Comparison of ENCODE assay signal across 33 cellular contexts in the genomic region with DNA sequence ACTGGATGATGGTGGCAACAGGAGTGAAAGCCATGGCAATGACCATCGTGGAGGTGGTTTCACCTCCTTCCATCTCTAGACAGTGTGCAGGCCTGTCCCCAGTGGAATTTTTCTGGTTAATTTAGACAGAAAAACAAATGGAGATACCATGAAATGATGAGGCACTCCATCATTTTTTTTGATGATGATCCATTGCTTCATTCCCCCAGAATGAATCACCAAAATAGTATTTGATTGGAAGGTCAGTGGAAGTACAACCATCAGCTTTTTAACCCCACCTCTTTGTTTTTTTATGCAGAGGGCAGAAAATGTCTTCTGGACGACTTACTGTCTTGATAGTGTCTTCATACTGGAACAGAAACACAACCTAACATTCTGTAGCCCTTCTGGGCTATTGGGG. TPM values are rescaled to one million over a fixed set of nuclear protein-coding genes. Genes with fewer than 3 reads are reported as not detected.
DNase-seq lines count a peak whose midpoint lies in the region; ATAC-seq, FAIRE-seq and TF ChIP-seq lines count a peak whose summit lies in the region.
"Had no signal": no experiment of that assay in that cellular context is flagged by ENCODE, and none has a peak within 500 bp of the region (broad histone marks: within the 10 kb centered on the region; RNA-seq: fewer than 3 reads in every experiment).

No MANE protein-coding gene starts in this region.

- CTCF ChIA-PET in A549 (lab: Yijun Ruan, JAX) = interaction anchor here (1.1 to 1.3 kb wide), 3 partner anchors 8 to 429 kb away, joined by 3 to 5 read pairs (median 3); no protein-coding TSS in a partner anchor

- H3K9me3 ChIP-seq in A549 = no peaks in the 10 kb centered on the region
- H3K9me3 ChIP-seq in gastrocnemius medialis = no peaks in the 10 kb centered on the region
- H3K9me3 ChIP-seq: HAP-1, left lung, ovary, testis had no signal

- in situ Hi-C loops in gastrocnemius medialis (cut with MboI; ENCODE audit: low sequenced_read_pairs in 4 of 4) = no loop called here

- TF ChIP-seq CTCF in A549 (IDR thresholded peaks at IDR 0.05) = no peak
- no peak for TF ChIP-seq CTCF in gastrocnemius medialis (IDR thresholded peaks at IDR 0.05 in 4 of 5, conservative IDR thresholded peaks at IDR 0.05 in 1 of 5)

- TF ChIP-seq POLR2A in A549 (IDR thresholded peaks at IDR 0.05; ENCODE audit: low read length) = no peak
- TF ChIP-seq POLR2A in gastrocnemius medialis (IDR thresholded peaks at IDR 0.05) = no peak

- WGBS in A549 (ENCODE audit: missing lambda C conversion rate) = 19% methylated on average over 2 of the region's 2 CpGs

- FAIRE-seq in A549 (lab: Jason Lieb, UNC) = no peak
- FAIRE-seq: A204.1, D721Med, endothelial cell of umbilical vein, GM18507 had no signal

- peak in 1 of 2 experiments; percentile 52; a peak in 3 of 6 replicates for ATAC-seq in A549
- ATAC-seq in SK-N-SH treated with all-trans-retinoic acid at 6 μM for 48 hours = peak; percentile 60
- ATAC-seq in gastrocnemius medialis = no peak
- no peak for ATAC-seq in GM19455 (IDR thresholded peaks at IDR 0.05; ENCODE audit: unreplicated experiment)
- ATAC-seq: left lung had no signal

- TF ChIP-seq EP300 in A549 (IDR thresholded peaks at IDR 0.05) = no peak

- peak; percentile 18 to 35 for DNase-seq in A549 (ENCODE audit: low read depth in 1 of 2, low spot score in 1 of 2)
- DNase-seq in HT1080 (ENCODE audit: low read depth) = peak; percentile 67
- DNase-seq in iris pigment epithelial cell (ENCODE audit: low read depth) = peak; percentile 68
- DNase-seq in gastrocnemius medialis = no peak
- DNase-seq in cerebellum (ENCODE audit: low spot score) = no peak
- no peak for DNase-seq in NCI-H146 treated with DMSO at 0.1 percent for 48 hours (lab: John Stamatoyannopoulos, UW; ENCODE audit: unreplicated experiment)
- DNase-seq: activated CD4-positive, alpha-beta T cell treated with anti-CD3 and anti-CD28 coated beads for 48 hours; AML-193; amniotic stem cell; CD4-positive, CD25-positive, alpha-beta regulatory T cell; DND-41; hypothalamus; immature natural killer cell; left lung; NCI-H1417 treated with DMSO at 0.1 percent for 48 hours; NCI-H2081 treated with DMSO at 0.1 percent for 48 hours; NCI-H345; NCI-H69; ovary; stimulated activated CD4-positive, alpha-beta T cell treated with anti-CD3 and anti-CD28 coated beads, Interleukin-1b, Interleukin-23, amount 100 ng/mL, for 48 hours; stimulated activated CD8-positive, alpha-beta memory T cell treated with anti-CD3 and anti-CD28 coated beads, Interleukin-4, amount 100 ng/mL, for 48 hours; T1000; testis; WERI-Rb-1 had no signal

- H3K36me3 ChIP-seq in gastrocnemius medialis = no peaks in the 10 kb centered on the region
- H3K36me3 ChIP-seq: HAP-1, left lung, ovary, WERI-Rb-1 had no signal

- no peaks in the 10 kb centered on the region for H3K27me3 ChIP-seq in gastrocnemius medialis
- H3K27me3 ChIP-seq: left lung, ovary, testis had no signal

- H3K4me3 ChIP-seq in A549 (no peak overlapping the region), gastrocnemius medialis (no peak overlapping the region)
- H3K4me3 ChIP-seq: HAP-1, left lung, ovary, testis had no signal

- H3K4me1 ChIP-seq in A549 (peaks cover 26% of the 10 kb centered on the region), gastrocnemius medialis (peaks cover 8 to 11% of the 10 kb centered on the region in 2 donors)
- H3K4me1 ChIP-seq: HAP-1 had no signal

- peak overlapping the region; percentile 49 for H3K4me2 ChIP-seq in A549

- intact Hi-C loops in gastrocnemius medialis (cut with DNase I; ENCODE audit: low total_unique reads) = loop anchor here (10.0 kb wide), 1 partner anchor 99 kb away; no protein-coding TSS in a partner anchor

- POLR2A ChIA-PET in A549 (lab: Yijun Ruan, JAX) = no interaction called here

- H3K27ac ChIP-seq in A549 = peak overlapping the region; percentile 49 to 73; a peak in 5 of 6 replicates
- H3K27ac ChIP-seq in gastrocnemius medialis = no peak overlapping the region
- H3K27ac ChIP-seq: HL-60, left lung, ovary, testis, WERI-Rb-1 had no signal

- TF ChIP-seq RAD21 in A549 (conservative IDR thresholded peaks at IDR 0.05 in 1 of 2, IDR thresholded peaks at IDR 0.05 in 1 of 2) = no peak

TF ChIP-seq in A549, 52 proteins besides CTCF, POLR2A, EP300 and RAD21:
- TF ChIP-seq, protein P1, sequence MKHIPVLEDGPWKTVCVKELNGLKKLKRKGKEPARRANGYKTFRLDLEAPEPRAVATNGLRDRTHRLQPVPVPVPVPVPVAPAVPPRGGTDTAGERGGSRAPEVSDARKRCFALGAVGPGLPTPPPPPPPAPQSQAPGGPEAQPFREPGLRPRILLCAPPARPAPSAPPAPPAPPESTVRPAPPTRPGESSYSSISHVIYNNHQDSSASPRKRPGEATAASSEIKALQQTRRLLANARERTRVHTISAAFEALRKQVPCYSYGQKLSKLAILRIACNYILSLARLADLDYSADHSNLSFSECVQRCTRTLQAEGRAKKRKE (CRISPR knock-in tag; IDR thresholded peaks at IDR 0.05; ENCODE audit: low read depth) = no peak
- TF ChIP-seq KDM5A (IDR thresholded peaks at IDR 0.05) (no peak), PHF8 (IDR thresholded peaks at IDR 0.05; ENCODE audit: borderline replicate concordance, low read depth) (no peak), FOSL2 (IDR thresholded peaks at IDR 0.05) (no peak; the same call in 1 of the 2 replicates), FOSL2 (CRISPR knock-in tag; IDR thresholded peaks at IDR 0.05) (peak; percentile 58; the same call in 1 of the 2 replicates), JUNB (IDR thresholded peaks at IDR 0.05) (no peak), CEBPB (IDR thresholded peaks at IDR 0.05) (peak in 1 of 2 experiments; percentile 62; a peak in 1 of 4 replicates), EHF (CRISPR knock-in tag; IDR thresholded peaks at IDR 0.05) (no peak)
TF ChIP-seq in A549: peak in this region for 2.

TF ChIP-seq in SK-N-SH treated with all-trans-retinoic acid at 6 μM for 48 hours, 23 proteins besides CTCF, POLR2A, EP300 and RAD21:
- no peak for TF ChIP-seq SNAI2 (CRISPR knock-in tag; IDR thresholded peaks at IDR 0.05)
- TF ChIP-seq OSR1 (CRISPR knock-in tag; IDR thresholded peaks at IDR 0.05) = no peak
- no peak for TF ChIP-seq ZFP30 (CRISPR knock-in tag; IDR thresholded peaks at IDR 0.05)
- TF ChIP-seq ZNF565 (CRISPR knock-in tag; conservative IDR thresholded peaks at IDR 0.05; ENCODE audit: low read depth) = no peak
- no peak for TF ChIP-seq ZNF70 (CRISPR knock-in tag; IDR thresholded peaks at IDR 0.05)
- no peak for TF ChIP-seq TOX (CRISPR knock-in tag; IDR thresholded peaks at IDR 0.05; ENCODE audit: borderline replicate concordance)
- no peak for TF ChIP-seq ZFP3 (CRISPR knock-in tag; IDR thresholded peaks at IDR 0.05)
- TF ChIP-seq TSHZ2 (CRISPR knock-in tag; IDR thresholded peaks at IDR 0.05) = no peak
- TF ChIP-seq ESRRG (CRISPR knock-in tag; IDR thresholded peaks at IDR 0.05) = no peak
- no peak for TF ChIP-seq CREB5 (CRISPR knock-in tag; IDR thresholded peaks at IDR 0.05; ENCODE audit: low read depth)

RNA-seq across cellular contexts. Expression of gene ADRA1B, which starts 42.6 kb away (rescaled TPM):
- polyA plus RNA-seq in A549 (2011; rRNA removed) = 4.4 and 5.1 TPM in 2 replicates
- 6.5 and 10.7 TPM in 2 replicates for polyA plus RNA-seq in A549 (2012; cell fraction: cytosol; rRNA removed)
- polyA plus RNA-seq in A549 (2012; cell fraction: nucleus; rRNA removed) = 8.3 and 12.5 TPM in 2 replicates
- 6.5 to 10.0 TPM (median 8.5 TPM) in 3 replicates for polyA plus RNA-seq in A549 (2017; fragmentation: RNase III; extraction: RNeasy Plus Mini Kit Qiagen cat#74134 plus additional on column Dnase treatment)
- polyA minus RNA-seq in A549 (2011; rRNA and poly(A)+ RNA removed) = 6.8 and 10.2 TPM in 2 replicates
- 0.27 and 1.1 TPM in 2 replicates for total RNA-seq in HT1080 (2014; rRNA removed; shearing (Covaris generic))
- 0.31 and 0.33 TPM in 2 replicates for polyA plus RNA-seq in HT1080 (2015; cell fraction: cytosol; rRNA removed)
- polyA plus RNA-seq in HT1080 (2015; cell fraction: nucleus; rRNA removed) = 0.49 and 0.90 TPM in 2 replicates
- total RNA-seq in gastrocnemius medialis = 1 to 10 TPM in 2 of 4 donors, under 1 TPM in 2; 0.61 to 1.9 (median 0.94) TPM
- 0.54 TPM for total RNA-seq in cerebellum
- total RNA-seq: activated T-helper 2 cell treated with anti-CD3 and anti-CD28 coated beads, Interferon-gamma antibody, Interleukin-2, Interleukin-4, amounts not matched to agents 10 μg/mL and 5 μg/mL and 100 μg/mL, durations not matched to agents 14 hours and 24 hours and 36 hours; CD4-positive, CD25-positive, alpha-beta regulatory T cell; endothelial cell of umbilical vein had no signal
- polyA plus RNA-seq: CD4-positive, CD25-positive, alpha-beta regulatory T cell; immature natural killer cell had no signal

Comparison
In these comparisons a context has a peak if more than half of its experiments do, and no peak if none do; other contexts are left out.
1. DNase-seq: peak in A549 (2 of 2), HT1080 (single experiment) and iris pigment epithelial cell (single experiment); none in gastrocnemius medialis (0 of 2), cerebellum (single experiment) and NCI-H146 treated with DMSO at 0.1 percent for 48 hours (single experiment).
2. H3K27ac ChIP-seq: peak in A549 (2 of 2); none in gastrocnemius medialis (0 of 4).